Comparison of ENCODE assay signal across 1 cellular context in the genomic region with DNA sequence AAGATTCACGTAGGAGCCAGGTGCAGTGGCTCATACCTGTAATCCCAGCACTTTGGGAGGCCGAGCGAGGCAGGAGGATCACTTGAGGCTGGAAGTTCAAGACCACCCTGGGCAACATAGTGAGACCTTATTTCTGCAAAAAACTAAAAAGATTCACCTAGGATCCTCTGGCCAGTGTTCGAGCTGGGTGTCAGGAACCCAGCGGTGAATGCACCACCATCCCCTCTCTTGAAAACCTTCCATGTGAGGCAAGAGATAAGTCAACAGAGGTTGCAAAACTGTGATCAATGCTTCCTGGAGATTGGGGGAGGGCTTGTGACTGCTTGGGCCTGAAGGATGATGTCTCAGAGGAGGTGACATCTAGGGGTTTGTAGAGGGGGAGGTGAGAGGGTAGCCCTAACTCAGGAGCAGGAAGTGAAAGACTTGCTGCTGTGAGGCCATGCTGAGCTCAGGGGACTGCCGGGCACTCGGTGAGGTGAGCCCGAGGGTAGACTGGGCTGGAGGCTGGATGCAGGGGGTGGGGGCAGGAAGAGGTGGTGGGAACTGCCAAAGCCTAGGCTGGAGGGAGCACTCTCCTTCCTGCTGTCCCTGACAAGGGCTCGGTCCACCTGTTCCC.
TF ChIP-seq lines count a peak whose summit lies in the region.

No MANE protein-coding gene starts in this region.

TF ChIP-seq in HepG2, 621 proteins besides CTCF, POLR2A, EP300 and RAD21 (continued from another document and continues in another):
- TF ChIP-seq, protein P1, sequence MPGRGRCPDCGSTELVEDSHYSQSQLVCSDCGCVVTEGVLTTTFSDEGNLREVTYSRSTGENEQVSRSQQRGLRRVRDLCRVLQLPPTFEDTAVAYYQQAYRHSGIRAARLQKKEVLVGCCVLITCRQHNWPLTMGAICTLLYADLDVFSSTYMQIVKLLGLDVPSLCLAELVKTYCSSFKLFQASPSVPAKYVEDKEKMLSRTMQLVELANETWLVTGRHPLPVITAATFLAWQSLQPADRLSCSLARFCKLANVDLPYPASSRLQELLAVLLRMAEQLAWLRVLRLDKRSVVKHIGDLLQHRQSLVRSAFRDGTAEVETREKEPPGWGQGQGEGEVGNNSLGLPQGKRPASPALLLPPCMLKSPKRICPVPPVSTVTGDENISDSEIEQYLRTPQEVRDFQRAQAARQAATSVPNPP (CRISPR knock-in tag; IDR thresholded peaks at IDR 0.05): 0 out of 2 replicates have a peak, but pooled peaks have one; percentile 48
- TF ChIP-seq ZNF589 (CRISPR knock-in tag; conservative IDR thresholded peaks at IDR 0.05) (no peak), HNRNPH1 (optimal IDR thresholded peaks at IDR 0.05; ENCODE audit: low read depth, low read length) (no peak), DBP (CRISPR knock-in tag; IDR thresholded peaks at IDR 0.05; ENCODE audit: not compliant biosample characterization) (no peak), ZNF234 (CRISPR knock-in tag; conservative IDR thresholded peaks at IDR 0.05) (no peak), ETV5 (CRISPR knock-in tag; IDR thresholded peaks at IDR 0.05; ENCODE audit: borderline replicate concordance) (peak; percentile 97), PPARG (CRISPR knock-in tag; conservative IDR thresholded peaks at IDR 0.05) (peak; percentile 88), ZNF891 (CRISPR knock-in tag; IDR thresholded peaks at IDR 0.05) (peak; percentile 54; the same call in 1 of the 2 replicates), ZNF12 (CRISPR knock-in tag; IDR thresholded peaks at IDR 0.05) (peak; percentile 77; the same call in 1 of the 2 replicates), ZNF20 (CRISPR knock-in tag; IDR thresholded peaks at IDR 0.05) (no peak), SRSF4 (IDR thresholded peaks at IDR 0.05; ENCODE audit: low read depth, low read length, poor library complexity, severe bottlenecking) (no peak), ZNF7 (CRISPR knock-in tag; IDR thresholded peaks at IDR 0.05) (no peak), CEBPZ (IDR thresholded peaks at IDR 0.05; ENCODE audit: low read length) (no peak), ZNF780A (CRISPR knock-in tag; IDR thresholded peaks at IDR 0.05) (no peak), ZNF674 (CRISPR knock-in tag; IDR thresholded peaks at IDR 0.05; ENCODE audit: low read depth) (no peak), STAT6 (CRISPR knock-in tag; IDR thresholded peaks at IDR 0.05; ENCODE audit: borderline replicate concordance) (no peak), ZNF329 (CRISPR knock-in tag; IDR thresholded peaks at IDR 0.05; ENCODE audit: low read depth) (peak; percentile 75; the same call in 1 of the 2 replicates), ZNF253 (CRISPR knock-in tag; IDR thresholded peaks at IDR 0.05; ENCODE audit: borderline replicate concordance) (no peak), TBL1XR1 (IDR thresholded peaks at IDR 0.05; ENCODE audit: borderline replicate concordance, low read length, partially characterized antibody) (peak; percentile 75), RFXAP (CRISPR knock-in tag; IDR thresholded peaks at IDR 0.05; ENCODE audit: borderline replicate concordance) (peak; percentile 83; the same call in 1 of the 2 replicates), FOXM1 (CRISPR knock-in tag; IDR thresholded peaks at IDR 0.05) (no peak), CREB3 (CRISPR knock-in tag; IDR thresholded peaks at IDR 0.05) (no peak), ZNF616 (CRISPR knock-in tag; IDR thresholded peaks at IDR 0.05; ENCODE audit: low read depth) (no peak), SRY (CRISPR knock-in tag; IDR thresholded peaks at IDR 0.05) (no peak), TBP (CRISPR knock-in tag; IDR thresholded peaks at IDR 0.05) (no peak), ZNF687 (CRISPR knock-in tag; IDR thresholded peaks at IDR 0.05) (peak; percentile 80), ZC3H13 (CRISPR knock-in tag; IDR thresholded peaks at IDR 0.05) (peak; percentile 38; the same call in 1 of the 2 replicates), ZNF431 (CRISPR knock-in tag; IDR thresholded peaks at IDR 0.05; ENCODE audit: borderline replicate concordance, low read depth) (no peak), ZNF510 (CRISPR knock-in tag; IDR thresholded peaks at IDR 0.05; ENCODE audit: low read depth) (no peak)
- TF ChIP-seq, protein P2, sequence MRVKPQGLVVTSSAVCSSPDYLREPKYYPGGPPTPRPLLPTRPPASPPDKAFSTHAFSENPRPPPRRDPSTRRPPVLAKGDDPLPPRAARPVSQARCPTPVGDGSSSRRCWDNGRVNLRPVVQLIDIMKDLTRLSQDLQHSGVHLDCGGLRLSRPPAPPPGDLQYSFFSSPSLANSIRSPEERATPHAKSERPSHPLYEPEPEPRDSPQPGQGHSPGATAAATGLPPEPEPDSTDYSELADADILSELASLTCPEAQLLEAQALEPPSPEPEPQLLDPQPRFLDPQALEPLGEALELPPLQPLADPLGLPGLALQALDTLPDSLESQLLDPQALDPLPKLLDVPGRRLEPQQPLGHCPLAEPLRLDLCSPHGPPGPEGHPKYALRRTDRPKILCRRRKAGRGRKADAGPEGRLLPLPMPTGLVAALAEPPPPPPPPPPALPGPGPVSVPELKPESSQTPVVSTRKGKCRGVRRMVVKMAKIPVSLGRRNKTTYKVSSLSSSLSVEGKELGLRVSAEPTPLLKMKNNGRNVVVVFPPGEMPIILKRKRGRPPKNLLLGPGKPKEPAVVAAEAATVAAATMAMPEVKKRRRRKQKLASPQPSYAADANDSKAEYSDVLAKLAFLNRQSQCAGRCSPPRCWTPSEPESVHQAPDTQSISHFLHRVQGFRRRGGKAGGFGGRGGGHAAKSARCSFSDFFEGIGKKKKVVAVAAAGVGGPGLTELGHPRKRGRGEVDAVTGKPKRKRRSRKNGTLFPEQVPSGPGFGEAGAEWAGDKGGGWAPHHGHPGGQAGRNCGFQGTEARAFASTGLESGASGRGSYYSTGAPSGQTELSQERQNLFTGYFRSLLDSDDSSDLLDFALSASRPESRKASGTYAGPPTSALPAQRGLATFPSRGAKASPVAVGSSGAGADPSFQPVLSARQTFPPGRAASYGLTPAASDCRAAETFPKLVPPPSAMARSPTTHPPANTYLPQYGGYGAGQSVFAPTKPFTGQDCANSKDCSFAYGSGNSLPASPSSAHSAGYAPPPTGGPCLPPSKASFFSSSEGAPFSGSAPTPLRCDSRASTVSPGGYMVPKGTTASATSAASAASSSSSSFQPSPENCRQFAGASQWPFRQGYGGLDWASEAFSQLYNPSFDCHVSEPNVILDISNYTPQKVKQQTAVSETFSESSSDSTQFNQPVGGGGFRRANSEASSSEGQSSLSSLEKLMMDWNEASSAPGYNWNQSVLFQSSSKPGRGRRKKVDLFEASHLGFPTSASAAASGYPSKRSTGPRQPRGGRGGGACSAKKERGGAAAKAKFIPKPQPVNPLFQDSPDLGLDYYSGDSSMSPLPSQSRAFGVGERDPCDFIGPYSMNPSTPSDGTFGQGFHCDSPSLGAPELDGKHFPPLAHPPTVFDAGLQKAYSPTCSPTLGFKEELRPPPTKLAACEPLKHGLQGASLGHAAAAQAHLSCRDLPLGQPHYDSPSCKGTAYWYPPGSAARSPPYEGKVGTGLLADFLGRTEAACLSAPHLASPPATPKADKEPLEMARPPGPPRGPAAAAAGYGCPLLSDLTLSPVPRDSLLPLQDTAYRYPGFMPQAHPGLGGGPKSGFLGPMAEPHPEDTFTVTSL (CRISPR knock-in tag; IDR thresholded peaks at IDR 0.05; ENCODE audit: borderline replicate concordance): no peak
- TF ChIP-seq, protein P3, sequence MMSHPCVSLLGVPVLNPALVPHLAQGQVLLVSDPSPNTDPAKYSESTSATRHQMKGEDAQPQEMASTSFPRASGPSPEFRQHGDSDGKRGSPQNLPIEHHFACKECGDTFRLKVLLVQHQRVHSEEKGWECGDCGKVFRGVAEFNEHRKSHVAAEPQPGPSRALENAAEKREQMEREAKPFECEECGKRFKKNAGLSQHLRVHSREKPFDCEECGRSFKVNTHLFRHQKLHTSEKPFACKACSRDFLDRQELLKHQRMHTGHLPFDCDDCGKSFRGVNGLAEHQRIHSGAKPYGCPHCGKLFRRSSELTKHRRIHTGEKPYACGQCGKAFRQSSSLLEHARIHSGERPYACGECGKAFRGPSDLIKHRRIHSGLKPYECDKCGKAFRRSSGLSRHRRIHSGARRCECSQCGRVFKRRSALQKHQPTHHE (CRISPR knock-in tag; IDR thresholded peaks at IDR 0.05; ENCODE audit: borderline replicate concordance): no peak
